In genomic region chr6:36724514-36725385, GRCh38 we compare ENCODE assay signal across 9 cellular contexts. TPM values are rescaled to one million over a fixed set of nuclear protein-coding genes. Genes with fewer than 3 reads are reported as not detected.
DNase-seq lines count a peak whose midpoint lies in the region; ATAC-seq and TF ChIP-seq lines count a peak whose summit lies in the region.
"Had no signal": no experiment of that assay in that cellular context is flagged by ENCODE, and none has a peak within 500 bp of the region (broad histone marks: within the 10 kb centered on the region; RNA-seq: fewer than 3 reads in every experiment).

No MANE protein-coding gene starts in this region.

- TF ChIP-seq CTCF in psoas muscle (IDR thresholded peaks at IDR 0.05) = peak; percentile 54

- DNase-seq in HAP-1 (ENCODE audit: low spot score in 2 of 2) = peak; percentile 48 to 84
- DNase-seq in NCI-H774 (lab: John Stamatoyannopoulos, UW) = peak; percentile 40
- peak; percentile 77 to 81 for DNase-seq in activated T-cell treated with anti-CD3 and anti-CD28 coated beads, Interleukin-2, amount 50 U/mL, for 48 hours
- peak; percentile 39 for DNase-seq in germinal center (ENCODE audit: low spot score)
- peak; percentile 66 to 80 for DNase-seq in psoas muscle

- no peaks in the 10 kb centered on the region for H3K9me3 ChIP-seq in BLaER1 treated with 17β-estradiol and CSF1 and Interleukin-3, amounts not matched to agents 10 nM and 100 nM (replicated peaks in 1 of 11)
- H3K9me3 ChIP-seq in HAP-1 (no peaks in the 10 kb centered on the region), psoas muscle (no peaks in the 10 kb centered on the region)

- H3K4me3 ChIP-seq in BLaER1 treated with 17β-estradiol and CSF1 and Interleukin-3, amounts not matched to agents 10 nM and 100 nM = no peak overlapping the region
- H3K4me3 ChIP-seq in HAP-1 (no peak overlapping the region), psoas muscle (no peak overlapping the region)
- H3K4me3 ChIP-seq: skin epidermis had no signal

- H3K27me3 ChIP-seq in BLaER1 treated with 17β-estradiol and CSF1 and Interleukin-3, amounts not matched to agents 10 nM and 100 nM = no peaks in the 10 kb centered on the region
- no peaks in the 10 kb centered on the region for H3K27me3 ChIP-seq in HAP-1 (ENCODE audit: low read depth)
- H3K27me3 ChIP-seq in psoas muscle (ENCODE audit: insufficient read depth in 3 of 3, low read length in 2 of 3) = no peaks in the 10 kb centered on the region

- peaks cover 57 to 89% (median 83%) of the 10 kb centered on the region in 10 experiments for H3K4me1 ChIP-seq in BLaER1 treated with 17β-estradiol and CSF1 and Interleukin-3, amounts not matched to agents 10 nM and 100 nM
- peaks cover 5% of the 10 kb centered on the region for H3K4me1 ChIP-seq in HAP-1
- no peaks in the 10 kb centered on the region for H3K4me1 ChIP-seq in psoas muscle

- in situ Hi-C loops in HAP-1 (cut with MboI; ENCODE audit: low sequenced_read_pairs) = loop anchor here (25.0 kb wide), 1 partner anchor 112 kb away; no protein-coding TSS in a partner anchor

- peak overlapping the region in 8 of 11 experiments; percentile 7 to 56 (median 45); a peak in 15 of 22 replicates for H3K4me2 ChIP-seq in BLaER1 treated with 17β-estradiol and CSF1 and Interleukin-3, amounts not matched to agents 10 nM and 100 nM

- ATAC-seq in psoas muscle (peak; percentile 80 to 89 (median 84)), GM18907 (IDR thresholded peaks at IDR 0.05; ENCODE audit: unreplicated experiment) (no peak), HG03457 (IDR thresholded peaks at IDR 0.05; ENCODE audit: unreplicated experiment) (no peak)

- H4K20me1 ChIP-seq in BLaER1 treated with 17β-estradiol and CSF1 and Interleukin-3, amounts not matched to agents 10 nM and 100 nM = no peaks in the 10 kb centered on the region; a peak in 2 of 22 replicates

- intact Hi-C loops in psoas muscle (cut with DNase I) = loop anchor here in 1 of 2 donors (5.0 kb wide), 1 partner anchor 102 kb away; no protein-coding TSS in a partner anchor

- H3K36me3 ChIP-seq in BLaER1 treated with 17β-estradiol and CSF1 and Interleukin-3, amounts not matched to agents 10 nM and 100 nM = no peaks in the 10 kb centered on the region
- H3K36me3 ChIP-seq in HAP-1 (replicated peaks) = no peaks in the 10 kb centered on the region
- H3K36me3 ChIP-seq in psoas muscle (ENCODE audit: insufficient read depth in 1 of 2, low read depth in 1 of 2) = no peaks in the 10 kb centered on the region

- no peak overlapping the region for H3K9ac ChIP-seq in BLaER1 treated with 17β-estradiol and CSF1 and Interleukin-3, amounts not matched to agents 10 nM and 100 nM

- WGBS in psoas muscle, 3 donors = 46 to 58% (median 47%) methylated on average over 13 of the region's 13 CpGs

- H3K27ac ChIP-seq in BLaER1 treated with 17β-estradiol and CSF1 and Interleukin-3, amounts not matched to agents 10 nM and 100 nM = no peak overlapping the region
- H3K27ac ChIP-seq in psoas muscle = no peak overlapping the region
- H3K27ac ChIP-seq: skin epidermis had no signal

RNA-seq across cellular contexts. Expression of gene RAB44, which starts 27.1 kb away (rescaled TPM):
- under 1 TPM in 1 of 4 donors, not detected in 3; 0.06 TPM for total RNA-seq in psoas muscle
- polyA plus RNA-seq in psoas muscle = under 1 TPM in 1 of 3 donors, not detected in 2; 0.01 TPM

RNA-seq across cellular contexts. Expression of gene CDKN1A, which starts 46.2 kb away (rescaled TPM):
- total RNA-seq in psoas muscle = 100 to 1,000 TPM in 3 of 4 donors, 10 to 100 TPM in 1; 39.2 to 666 (median 157) TPM
- 100 to 1,000 TPM; 130 to 415 (median 273) TPM for polyA plus RNA-seq in psoas muscle

Comparison
In these comparisons a context has a peak if more than half of its experiments do, and no peak if none do; other contexts are left out.
1. ATAC-seq: peak in psoas muscle (4 of 4); none in GM18907 (single experiment) and HG03457 (single experiment).
2. Peak in every context shown above with its lines, with median percentiles within 50 percentile points of each other: DNase-seq.